In genomic region chr9:747567-747966, GRCh38 we compare ENCODE assay signal across 1 cellular context.
TF ChIP-seq lines count a peak whose summit lies in the region.

No MANE protein-coding gene starts in this region.

TF ChIP-seq in SK-N-SH, 30 proteins besides CTCF, POLR2A, EP300 and RAD21 (continued from another document):
- TF ChIP-seq TAF1 (IDR thresholded peaks at IDR 0.05; ENCODE audit: borderline replicate concordance, low read depth, low read length) (no peak), CHD2 (IDR thresholded peaks at IDR 0.05; ENCODE audit: low read length, partially characterized antibody) (no peak), NRF1 (IDR thresholded peaks at IDR 0.05; ENCODE audit: low read depth, low read length) (no peak), EZH2phosphoT487 (IDR thresholded peaks at IDR 0.05; ENCODE audit: borderline replicate concordance, low read depth) (no peak), MXI1 (IDR thresholded peaks at IDR 0.05; ENCODE audit: low read depth, low read length) (no peak), USF1 (IDR thresholded peaks at IDR 0.05; ENCODE audit: borderline replicate concordance, low read depth) (no peak), MEF2A (IDR thresholded peaks at IDR 0.05; ENCODE audit: borderline replicate concordance, low read depth) (no peak), RFX5 (IDR thresholded peaks at IDR 0.05; ENCODE audit: low read length) (no peak), GATA2 (CRISPR knock-in tag; IDR thresholded peaks at IDR 0.05) (no peak)
- TF ChIP-seq, protein P1, sequence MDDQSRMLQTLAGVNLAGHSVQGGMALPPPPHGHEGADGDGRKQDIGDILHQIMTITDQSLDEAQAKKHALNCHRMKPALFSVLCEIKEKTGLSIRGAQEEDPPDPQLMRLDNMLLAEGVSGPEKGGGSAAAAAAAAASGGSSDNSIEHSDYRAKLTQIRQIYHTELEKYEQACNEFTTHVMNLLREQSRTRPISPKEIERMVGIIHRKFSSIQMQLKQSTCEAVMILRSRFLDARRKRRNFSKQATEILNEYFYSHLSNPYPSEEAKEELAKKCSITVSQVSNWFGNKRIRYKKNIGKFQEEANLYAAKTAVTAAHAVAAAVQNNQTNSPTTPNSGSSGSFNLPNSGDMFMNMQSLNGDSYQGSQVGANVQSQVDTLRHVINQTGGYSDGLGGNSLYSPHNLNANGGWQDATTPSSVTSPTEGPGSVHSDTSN (IDR thresholded peaks at IDR 0.05), result no peak
- TF ChIP-seq, protein P2, sequence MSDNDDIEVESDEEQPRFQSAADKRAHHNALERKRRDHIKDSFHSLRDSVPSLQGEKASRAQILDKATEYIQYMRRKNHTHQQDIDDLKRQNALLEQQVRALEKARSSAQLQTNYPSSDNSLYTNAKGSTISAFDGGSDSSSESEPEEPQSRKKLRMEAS (IDR thresholded peaks at IDR 0.05; ENCODE audit: low read depth), result no peak
- TF ChIP-seq, protein P3, sequence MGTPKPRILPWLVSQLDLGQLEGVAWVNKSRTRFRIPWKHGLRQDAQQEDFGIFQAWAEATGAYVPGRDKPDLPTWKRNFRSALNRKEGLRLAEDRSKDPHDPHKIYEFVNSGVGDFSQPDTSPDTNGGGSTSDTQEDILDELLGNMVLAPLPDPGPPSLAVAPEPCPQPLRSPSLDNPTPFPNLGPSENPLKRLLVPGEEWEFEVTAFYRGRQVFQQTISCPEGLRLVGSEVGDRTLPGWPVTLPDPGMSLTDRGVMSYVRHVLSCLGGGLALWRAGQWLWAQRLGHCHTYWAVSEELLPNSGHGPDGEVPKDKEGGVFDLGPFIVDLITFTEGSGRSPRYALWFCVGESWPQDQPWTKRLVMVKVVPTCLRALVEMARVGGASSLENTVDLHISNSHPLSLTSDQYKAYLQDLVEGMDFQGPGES (IDR thresholded peaks at IDR 0.05; ENCODE audit: low read depth, low read length), result no peak
